Comparison of ENCODE assay signal across 1 cellular context in genomic region chr13:52707375-52707774, GRCh38.
TF ChIP-seq lines count a peak whose summit lies in the region.

No MANE protein-coding gene starts in this region.

TF ChIP-seq in SK-N-SH treated with all-trans-retinoic acid at 6 μM for 48 hours, 23 proteins besides CTCF, POLR2A, EP300 and RAD21 (continued from another document):
- TF ChIP-seq PATZ1 (CRISPR knock-in tag; IDR thresholded peaks at IDR 0.05; ENCODE audit: borderline replicate concordance) (no peak), ZFP30 (CRISPR knock-in tag; IDR thresholded peaks at IDR 0.05) (no peak), GLIS3 (CRISPR knock-in tag; IDR thresholded peaks at IDR 0.05) (no peak), CSDC2 (CRISPR knock-in tag; IDR thresholded peaks at IDR 0.05) (no peak), OSR1 (CRISPR knock-in tag; IDR thresholded peaks at IDR 0.05) (no peak), ESRRG (CRISPR knock-in tag; IDR thresholded peaks at IDR 0.05) (no peak), CREB5 (CRISPR knock-in tag; IDR thresholded peaks at IDR 0.05; ENCODE audit: low read depth) (no peak), RARB (CRISPR knock-in tag; IDR thresholded peaks at IDR 0.05) (no peak), POU6F1 (CRISPR knock-in tag; IDR thresholded peaks at IDR 0.05; ENCODE audit: borderline replicate concordance, low read depth) (no peak), ZNF8 (CRISPR knock-in tag; IDR thresholded peaks at IDR 0.05) (no peak), ZNF70 (CRISPR knock-in tag; IDR thresholded peaks at IDR 0.05) (no peak), ZNF565 (CRISPR knock-in tag; conservative IDR thresholded peaks at IDR 0.05; ENCODE audit: low read depth) (no peak)
